Comparison of ENCODE assay signal across 18 cellular contexts in genomic region chr2:127420039-127420864, GRCh38. TPM values are rescaled to one million over a fixed set of nuclear protein-coding genes. Genes with fewer than 3 reads are reported as not detected.
DNase-seq lines count a peak whose midpoint lies in the region; ATAC-seq and TF ChIP-seq lines count a peak whose summit lies in the region.
"Had no signal": no experiment of that assay in that cellular context is flagged by ENCODE, and none has a peak within 500 bp of the region (broad histone marks: within the 10 kb centered on the region; RNA-seq: fewer than 3 reads in every experiment).

No MANE protein-coding gene starts in this region.

- peak overlapping the region; percentile 63 for H2BK120ac ChIP-seq in neuronal stem cell (ENCODE audit: low read depth, low read length)

- H3K27ac Mint-ChIP-seq in activated CD8-positive, alpha-beta memory T cell treated with anti-CD3 and anti-CD28 coated beads, Interleukin-2, amount 10 ng/mL, durations not matched to agents 7 days and 5 days: no peak overlapping the region

- H3K27me3 ChIP-seq in neuronal stem cell (ENCODE audit: control insufficient read depth in 3 of 3, insufficient read depth in 3 of 3, low read depth in 1 of 3, low read length in 3 of 3): peaks cover 9 to 97% (median 38%) of the 10 kb centered on the region in 3 experiments

- no peak for ATAC-seq in activated CD8-positive, alpha-beta memory T cell treated with anti-CD3 and anti-CD28 coated beads, Interleukin-2, amount 10 ng/mL, durations not matched to agents 7 days and 5 days
- peak; percentile 34 for ATAC-seq in left lobe of liver

- TF ChIP-seq CTCF in foreskin fibroblast (IDR thresholded peaks at IDR 0.05; ENCODE audit: low read depth, low read length): no peak

- peak overlapping the region; percentile 68 for H2BK5ac ChIP-seq in neuronal stem cell (ENCODE audit: low read length)

- no peak overlapping the region for H3K27ac ChIP-seq in neuronal stem cell (replicated peaks; ENCODE audit: low read length)
- H3K27ac ChIP-seq: C4-2B had no signal

- peaks cover 27% of the 10 kb centered on the region for H3K4me1 Mint-ChIP-seq in activated CD8-positive, alpha-beta memory T cell treated with anti-CD3 and anti-CD28 coated beads, Interleukin-2, amount 10 ng/mL, durations not matched to agents 7 days and 5 days

- CTCF ChIA-PET in activated CD8-positive, alpha-beta memory T cell treated with anti-CD3 and anti-CD28 coated beads, Interleukin-2, amount 10 ng/mL, durations not matched to agents 7 days and 5 days (lab: Charles Lee): interaction anchor here (1.1 to 1.3 kb wide), 2 partner anchors 60 to 96 kb away, joined by 3 to 4 read pairs; no protein-coding TSS in a partner anchor

- peak overlapping the region; percentile 62 for H3K23ac ChIP-seq in neuronal stem cell (ENCODE audit: low read depth, low read length, poor library complexity)

- H3K36me3 ChIP-seq in neuronal stem cell (replicated peaks in 1 of 2; ENCODE audit: control insufficient read depth in 2 of 2, insufficient read depth in 2 of 2, low read length in 2 of 2): no peaks in the 10 kb centered on the region

- peaks cover 4 to 7% of the 10 kb centered on the region in 2 donors for H3K4me1 ChIP-seq in neuronal stem cell (ENCODE audit: control insufficient read depth in 2 of 2, insufficient read depth in 1 of 2, low read depth in 1 of 2, low read length in 2 of 2)

- peaks cover 44% of the 10 kb centered on the region for H3K27me3 Mint-ChIP-seq in activated CD8-positive, alpha-beta memory T cell treated with anti-CD3 and anti-CD28 coated beads, Interleukin-2, amount 10 ng/mL, durations not matched to agents 7 days and 5 days

- no peak overlapping the region for H3K14ac ChIP-seq in neuronal stem cell (ENCODE audit: low read length)

- no peaks in the 10 kb centered on the region for H3K9me3 ChIP-seq in neuronal stem cell (replicated peaks in 1 of 2; ENCODE audit: control insufficient read depth in 2 of 2, insufficient read depth in 1 of 2, low read depth in 1 of 2, low read length in 2 of 2)

- H3K36me3 Mint-ChIP-seq in activated CD8-positive, alpha-beta memory T cell treated with anti-CD3 and anti-CD28 coated beads, Interleukin-2, amount 10 ng/mL, durations not matched to agents 7 days and 5 days: no peaks in the 10 kb centered on the region

- H3K9ac ChIP-seq in neuronal stem cell (ENCODE audit: low read depth, low read length, poor library complexity): peak overlapping the region; percentile 31

- no peak overlapping the region for H3K18ac ChIP-seq in neuronal stem cell (ENCODE audit: low read length)

- no CpG with 5 or more reads among the region's 8 CpGs for WGBS in neuronal stem cell (ENCODE audit: extremely low coverage in 2 of 2, insufficient read length in 2 of 2, insufficient replicate concordance in 1 of 2), 2 donors

- peak overlapping the region; percentile 76 for H2AK5ac ChIP-seq in neuronal stem cell (ENCODE audit: low read depth, low read length)

- H3K4me3 ChIP-seq in neuronal stem cell (ENCODE audit: low read length in 2 of 2): no peak overlapping the region
- no peak overlapping the region for H3K4me3 ChIP-seq in foreskin fibroblast (ENCODE audit: low read depth in 1 of 2, low read length in 2 of 2)

- H3K4me3 Mint-ChIP-seq in activated CD8-positive, alpha-beta memory T cell treated with anti-CD3 and anti-CD28 coated beads, Interleukin-2, amount 10 ng/mL, durations not matched to agents 7 days and 5 days: no peak overlapping the region

- no peak overlapping the region for H2BK12ac ChIP-seq in neuronal stem cell (ENCODE audit: low read length)

- H4K8ac ChIP-seq in neuronal stem cell (ENCODE audit: low read depth, low read length): no peak overlapping the region

- H2BK15ac ChIP-seq in neuronal stem cell (ENCODE audit: low read length): no peak overlapping the region

- H3K9me3 Mint-ChIP-seq in activated CD8-positive, alpha-beta memory T cell treated with anti-CD3 and anti-CD28 coated beads, Interleukin-2, amount 10 ng/mL, durations not matched to agents 7 days and 5 days (ENCODE audit: low read depth): no peaks in the 10 kb centered on the region

- no peak overlapping the region for H3K4ac ChIP-seq in neuronal stem cell (ENCODE audit: low read length)

- peak; percentile 46 for DNase-seq in activated CD8-positive, alpha-beta memory T cell treated with anti-CD3 and anti-CD28 coated beads, Interleukin-2, amount 50 U/mL, for 48 hours
- DNase-seq in activated CD8-positive, alpha-beta memory T cell treated with anti-CD3 and anti-CD28 coated beads, Interleukin-2, amount 10 ng/mL, durations not matched to agents 7 days and 5 days: no peak
- peak; percentile 81 for DNase-seq in left lobe of liver (ENCODE audit: low spot score)
- no peak for DNase-seq in neuronal stem cell (ENCODE audit: low spot score)
- DNase-seq in HK-2 (ENCODE audit: unreplicated experiment): no peak
- DNase-seq in OCI-M2 (lab: John Stamatoyannopoulos, UW; ENCODE audit: unreplicated experiment): no peak
- no peak for DNase-seq in foreskin fibroblast
- DNase-seq: GF-D8; GOT3; NCI-H1092 treated with DMSO at 0.1 percent for 48 hours; NCI-H1694 treated with DMSO at 0.1 percent for 48 hours; NCI-H345; NK-92 treated with Interleukin-12 subunit alpha and Interleukin-12 subunit beta, amount 100 ng/mL, for 24 hours; OCI-M1 had no signal

- H2AFZ ChIP-seq in neuronal stem cell (ENCODE audit: low read length): no peak overlapping the region

- no peak overlapping the region for H4K91ac ChIP-seq in neuronal stem cell (ENCODE audit: low read depth, low read length, poor library complexity)

- no peak overlapping the region for H3K4me2 ChIP-seq in neuronal stem cell (ENCODE audit: insufficient read depth, low read length, poor library complexity, severe bottlenecking)

- no peaks in the 10 kb centered on the region for H3K79me1 ChIP-seq in neuronal stem cell (ENCODE audit: low read depth, low read length)

RNA-seq across cellular contexts. Expression of gene PROC, which starts 2.0 kb away (rescaled TPM):
- under 1 TPM in 1 of 2 experiments, not detected in 1; 0.30 TPM for total RNA-seq in activated CD8-positive, alpha-beta memory T cell treated with anti-CD3 and anti-CD28 coated beads, Interleukin-2, amount 10 ng/mL, durations not matched to agents 7 days and 5 days
- 479 TPM for total RNA-seq in left lobe of liver
- polyA plus RNA-seq in neuronal stem cell (2013, experiment 1 of 2): 0.07 TPM
- 0.07 TPM for polyA plus RNA-seq in neuronal stem cell (2013, experiment 2 of 2)
- total RNA-seq: Daoy, MCF 10A, SK-MEL-5 had no signal

RNA-seq across cellular contexts. Expression of gene MAP3K2, which starts 32.5 kb away (rescaled TPM):
- total RNA-seq in activated CD8-positive, alpha-beta memory T cell treated with anti-CD3 and anti-CD28 coated beads, Interleukin-2, amount 10 ng/mL, durations not matched to agents 7 days and 5 days: 10 to 100 TPM; 53.5 to 56.9 TPM
- total RNA-seq in left lobe of liver: 48.9 TPM
- 9.5 TPM for polyA plus RNA-seq in neuronal stem cell (2013, experiment 1 of 2)
- polyA plus RNA-seq in neuronal stem cell (2013, experiment 2 of 2): 10.4 TPM

Comparison
In these comparisons a context has a peak if more than half of its experiments do, and no peak if none do; other contexts are left out.
1. DNase-seq: peak in activated CD8-positive, alpha-beta memory T cell treated with anti-CD3 and anti-CD28 coated beads, Interleukin-2, amount 50 U/mL, for 48 hours (single experiment) and left lobe of liver (single experiment); none in activated CD8-positive, alpha-beta memory T cell treated with anti-CD3 and anti-CD28 coated beads, Interleukin-2, amount 10 ng/mL, durations not matched to agents 7 days and 5 days (single experiment), neuronal stem cell (single experiment), HK-2 (single experiment), OCI-M2 (single experiment) and foreskin fibroblast (0 of 2).
2. RNA of gene PROC, which starts 2.0 kb away (total RNA-seq): 479 TPM in left lobe of liver (single experiment); 0.30 TPM in activated CD8-positive, alpha-beta memory T cell treated with anti-CD3 and anti-CD28 coated beads, Interleukin-2, amount 10 ng/mL, durations not matched to agents 7 days and 5 days; every median in the first group is over 100 times any median in the second.